Comparison of ENCODE assay signal across 8 cellular contexts in genomic region chr11:109193880-109194279, GRCh38.
"Had no signal": no experiment of that assay in that cellular context is flagged by ENCODE, and none has a peak within 500 bp of the region (broad histone marks: within the 10 kb centered on the region; RNA-seq: fewer than 3 reads in every experiment).

No MANE protein-coding gene starts in this region.

- H3K27ac ChIP-seq: GM23248, HL-60 had no signal

- H3K9ac ChIP-seq: GM23248 had no signal

- ATAC-seq: HCT116 had no signal

- H2AFZ ChIP-seq: GM23248 had no signal

- H3K4me3 ChIP-seq: GM23248, HAP-1 had no signal

- H3K9me3 ChIP-seq: HAP-1 had no signal

- H3K4me1 ChIP-seq: HAP-1 had no signal

- DNase-seq: GM23248, GOT3, H7, HFFc6, KG1 had no signal

- H3K36me3 ChIP-seq: HAP-1 had no signal
